ENCODE assay signal across 1 cellular context in genomic region chr14:74963178-74963704, GRCh38.
TF ChIP-seq lines count a peak whose summit lies in the region.

No MANE protein-coding gene starts in this region.

TF ChIP-seq in SK-N-SH treated with all-trans-retinoic acid at 6 μM for 48 hours, 23 proteins besides CTCF, POLR2A, EP300 and RAD21 (continued from another document):
- TF ChIP-seq ZNF70 (CRISPR knock-in tag; IDR thresholded peaks at IDR 0.05) = no peak
- TF ChIP-seq CSDC2 (CRISPR knock-in tag; IDR thresholded peaks at IDR 0.05) = no peak
